In the genomic region with DNA sequence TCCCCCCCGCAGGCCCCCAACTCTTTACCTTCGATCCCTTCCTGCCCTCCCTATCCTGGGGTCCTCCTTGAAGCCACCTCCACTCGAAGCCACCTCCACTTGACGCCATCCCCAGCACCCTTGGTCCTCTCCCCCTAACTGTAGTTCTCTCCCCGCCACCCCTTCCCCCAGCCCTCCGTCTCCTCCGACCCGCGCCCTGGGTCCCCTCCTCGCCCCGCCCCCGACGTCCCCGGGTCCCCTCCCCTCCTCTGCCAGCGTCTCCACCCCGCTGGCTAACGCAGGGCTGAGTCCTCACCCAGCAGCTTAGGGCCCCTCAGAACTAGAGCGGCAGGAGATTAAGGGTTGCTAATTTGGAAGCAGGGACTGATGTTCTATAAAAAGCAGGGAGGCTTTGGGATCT, we compare ENCODE assay signal across 1 cellular context.
TF ChIP-seq lines count a peak whose summit lies in the region.

No MANE protein-coding gene starts in this region.

TF ChIP-seq in HEK293, 187 proteins besides CTCF, POLR2A, EP300 and RAD21 (continued from another document):
- TF ChIP-seq, protein P1, sequence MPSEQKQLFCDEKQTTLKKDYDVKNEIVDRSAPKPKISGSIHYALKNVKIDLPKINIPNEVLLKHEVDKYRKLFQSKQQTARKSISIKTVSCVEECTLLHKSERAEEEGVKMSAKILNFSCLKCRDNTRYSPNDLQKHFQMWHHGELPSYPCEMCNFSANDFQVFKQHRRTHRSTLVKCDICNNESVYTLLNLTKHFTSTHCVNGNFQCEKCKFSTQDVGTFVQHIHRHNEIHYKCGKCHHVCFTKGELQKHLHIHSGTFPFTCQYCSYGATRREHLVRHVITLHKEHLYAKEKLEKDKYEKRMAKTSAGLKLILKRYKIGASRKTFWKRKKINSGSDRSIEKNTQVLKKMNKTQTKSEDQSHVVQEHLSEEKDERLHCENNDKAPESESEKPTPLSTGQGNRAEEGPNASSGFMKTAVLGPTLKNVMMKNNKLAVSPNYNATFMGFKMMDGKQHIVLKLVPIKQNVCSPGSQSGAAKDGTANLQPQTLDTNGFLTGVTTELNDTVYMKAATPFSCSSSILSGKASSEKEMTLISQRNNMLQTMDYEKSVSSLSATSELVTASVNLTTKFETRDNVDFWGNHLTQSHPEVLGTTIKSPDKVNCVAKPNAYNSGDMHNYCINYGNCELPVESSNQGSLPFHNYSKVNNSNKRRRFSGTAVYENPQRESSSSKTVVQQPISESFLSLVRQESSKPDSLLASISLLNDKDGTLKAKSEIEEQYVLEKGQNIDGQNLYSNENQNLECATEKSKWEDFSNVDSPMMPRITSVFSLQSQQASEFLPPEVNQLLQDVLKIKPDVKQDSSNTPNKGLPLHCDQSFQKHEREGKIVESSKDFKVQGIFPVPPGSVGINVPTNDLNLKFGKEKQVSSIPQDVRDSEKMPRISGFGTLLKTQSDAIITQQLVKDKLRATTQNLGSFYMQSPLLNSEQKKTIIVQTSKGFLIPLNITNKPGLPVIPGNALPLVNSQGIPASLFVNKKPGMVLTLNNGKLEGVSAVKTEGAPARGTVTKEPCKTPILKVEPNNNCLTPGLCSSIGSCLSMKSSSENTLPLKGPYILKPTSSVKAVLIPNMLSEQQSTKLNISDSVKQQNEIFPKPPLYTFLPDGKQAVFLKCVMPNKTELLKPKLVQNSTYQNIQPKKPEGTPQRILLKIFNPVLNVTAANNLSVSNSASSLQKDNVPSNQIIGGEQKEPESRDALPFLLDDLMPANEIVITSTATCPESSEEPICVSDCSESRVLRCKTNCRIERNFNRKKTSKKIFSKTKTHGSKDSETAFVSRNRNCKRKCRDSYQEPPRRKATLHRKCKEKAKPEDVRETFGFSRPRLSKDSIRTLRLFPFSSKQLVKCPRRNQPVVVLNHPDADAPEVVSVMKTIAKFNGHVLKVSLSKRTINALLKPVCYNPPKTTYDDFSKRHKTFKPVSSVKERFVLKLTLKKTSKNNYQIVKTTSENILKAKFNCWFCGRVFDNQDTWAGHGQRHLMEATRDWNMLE (tag by site-specific recombination; conservative IDR thresholded peaks at IDR 0.05; ENCODE audit: low read depth): no peak
- no peak for TF ChIP-seq ZNF274 (IDR thresholded peaks at IDR 0.05; ENCODE audit: low read length)
- TF ChIP-seq ZNF274 (tag by site-specific recombination; IDR thresholded peaks at IDR 0.05; ENCODE audit: borderline replicate concordance): no peak
